Comparison of ENCODE assay signal across 22 cellular contexts in the genomic region with DNA sequence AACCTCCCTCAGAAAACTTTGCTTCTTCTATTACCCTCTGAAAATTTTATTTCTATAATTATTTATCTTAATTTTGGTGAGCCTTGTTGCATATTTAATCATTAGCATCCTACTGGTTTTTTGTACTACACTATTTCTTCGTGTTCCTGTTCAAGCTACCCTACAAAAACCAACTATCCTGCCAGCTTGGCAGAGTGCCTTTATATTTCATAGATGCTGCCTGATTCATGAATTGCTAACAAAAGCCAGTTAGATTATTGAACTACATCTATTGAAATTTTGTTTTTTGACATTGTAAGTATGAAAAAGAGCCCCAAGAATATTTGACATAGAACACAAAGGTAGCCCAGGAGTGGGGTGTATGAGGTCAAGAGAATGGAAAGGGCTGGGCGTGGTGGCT.
"Had no signal": no experiment of that assay in that cellular context is flagged by ENCODE, and none has a peak within 500 bp of the region (broad histone marks: within the 10 kb centered on the region; RNA-seq: fewer than 3 reads in every experiment).

No MANE protein-coding gene starts in this region.

- DNase-seq: activated CD4-positive, alpha-beta T cell treated with anti-CD3 and anti-CD28 coated beads for 4 hours; activated CD4-positive, alpha-beta T cell treated with anti-CD3 and anti-CD28 coated beads, Interleukin-2, amount 50 U/mL, for 4 hours; activated CD8-positive, alpha-beta T cell treated with anti-CD3 and anti-CD28 coated beads, Interleukin-2, amount 10 ng/mL, durations not matched to agents 7 days and 5 days; activated gamma-delta T cell; activated naive CD4-positive, alpha-beta T cell treated with anti-CD3 and anti-CD28 coated beads for 36 hours; activated naive CD8-positive, alpha-beta T cell treated with anti-CD3 and anti-CD28 coated beads for 36 hours; activated T-cell treated with anti-CD3 and anti-CD28 coated beads, Interleukin-2, amount 50 U/mL, for 4 hours; brain microvascular endothelial cell; Kasumi-1; NCI-H1048; NCI-H146; NCI-H187 treated with DMSO at 0.1 percent for 48 hours; NCI-H2081 treated with DMSO at 0.1 percent for 48 hours; NCI-H2227 treated with DMSO at 0.1 percent for 48 hours; NCI-H526; NCI-H774; SK-N-SH; T-helper 1 cell; WERI-Rb-1 had no signal

- H3K36me3 Mint-ChIP-seq: activated naive CD8-positive, alpha-beta T cell treated with anti-CD3 and anti-CD28 coated beads for 36 hours had no signal

- H3K27me3 ChIP-seq: brain microvascular endothelial cell, cardiac muscle cell had no signal

- H3K27ac Mint-ChIP-seq: activated CD8-positive, alpha-beta T cell treated with anti-CD3 and anti-CD28 coated beads, Interleukin-2, amount 10 ng/mL, durations not matched to agents 7 days and 5 days; activated naive CD4-positive, alpha-beta T cell treated with anti-CD3 and anti-CD28 coated beads for 36 hours; activated naive CD8-positive, alpha-beta T cell treated with anti-CD3 and anti-CD28 coated beads for 36 hours had no signal

- H3K9me3 ChIP-seq: SK-N-SH had no signal

- H3K9me3 Mint-ChIP-seq: activated naive CD4-positive, alpha-beta T cell treated with anti-CD3 and anti-CD28 coated beads for 36 hours; activated naive CD8-positive, alpha-beta T cell treated with anti-CD3 and anti-CD28 coated beads for 36 hours; activated T-cell treated with anti-CD3 and anti-CD28 coated beads, Interleukin-2, amount 50 U/mL, for 4 hours had no signal

- H3K4me3 ChIP-seq: cardiac muscle cell had no signal

- ATAC-seq: activated CD4-positive, CD25-positive, alpha-beta regulatory T cell treated with anti-CD3 and anti-CD28 coated beads, Interleukin-2, amount 50 U/mL, for 24 hours; activated CD8-positive, alpha-beta T cell treated with anti-CD3 and anti-CD28 coated beads, Interleukin-2, amount 10 ng/mL, durations not matched to agents 7 days and 5 days; activated T-cell treated with anti-CD3 and anti-CD28 coated beads, Interleukin-2, amount 50 U/mL, for 4 hours; Panc1 had no signal

- H3K27me3 Mint-ChIP-seq: activated naive CD8-positive, alpha-beta T cell treated with anti-CD3 and anti-CD28 coated beads for 36 hours had no signal

- H3K27ac ChIP-seq: brain microvascular endothelial cell, cardiac muscle cell, WERI-Rb-1 had no signal

- H3K4me3 Mint-ChIP-seq: activated CD8-positive, alpha-beta T cell treated with anti-CD3 and anti-CD28 coated beads, Interleukin-2, amount 10 ng/mL, durations not matched to agents 7 days and 5 days; activated naive CD4-positive, alpha-beta T cell treated with anti-CD3 and anti-CD28 coated beads for 36 hours; activated naive CD8-positive, alpha-beta T cell treated with anti-CD3 and anti-CD28 coated beads for 36 hours; activated T-cell treated with anti-CD3 and anti-CD28 coated beads, Interleukin-2, amount 50 U/mL, for 4 hours had no signal

- H3K4me2 ChIP-seq: SK-N-SH had no signal

- H3K36me3 ChIP-seq: brain microvascular endothelial cell, cardiac muscle cell, WERI-Rb-1 had no signal
